ENCODE assay signal across 27 cellular contexts in the genomic region with DNA sequence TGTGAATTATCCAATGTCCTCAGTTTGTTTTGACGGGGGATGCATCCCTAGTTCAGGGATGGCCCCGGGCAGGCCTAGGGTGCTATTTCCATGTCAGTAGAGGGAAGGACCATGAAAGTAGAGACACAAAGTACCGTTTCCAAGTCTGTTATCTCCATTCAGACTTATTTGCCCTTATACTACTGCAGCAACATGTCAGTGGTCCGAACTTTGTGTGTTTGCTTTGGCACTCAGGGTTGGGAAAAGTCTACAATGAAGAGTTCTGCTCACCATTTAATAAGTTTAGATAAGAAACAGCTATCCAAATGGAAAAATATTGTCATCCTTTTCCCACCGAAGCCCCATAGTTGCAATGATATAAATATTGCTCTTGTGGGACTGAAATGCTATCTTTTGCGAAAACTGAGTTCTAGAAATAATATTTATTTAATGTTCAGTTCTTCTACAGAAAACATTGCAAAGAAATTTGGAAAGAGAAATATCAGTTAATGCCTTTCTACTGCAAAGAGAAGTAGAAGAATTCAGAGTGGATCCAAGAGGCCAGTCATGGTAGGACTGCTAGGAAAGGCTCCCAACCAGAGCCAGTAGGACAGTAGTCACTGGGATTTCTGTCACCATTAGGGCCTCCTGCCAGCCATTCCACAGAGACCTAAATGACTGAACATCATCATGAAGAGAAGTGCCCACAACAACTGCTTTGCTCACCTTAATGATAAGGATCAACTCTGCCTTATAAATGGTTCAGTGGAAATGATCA. TPM values are rescaled to one million over a fixed set of nuclear protein-coding genes. Genes with fewer than 3 reads are reported as not detected.
A peak's percentile ranks its signal among the peaks of the same experiment; 100 is the strongest.
DNase-seq lines count a peak whose midpoint lies in the region; ATAC-seq and TF ChIP-seq lines count a peak whose summit lies in the region.
"Had no signal": no experiment of that assay in that cellular context is flagged by ENCODE, and none has a peak within 500 bp of the region (broad histone marks: within the 10 kb centered on the region; RNA-seq: fewer than 3 reads in every experiment).

No MANE protein-coding gene starts in this region.

- no peaks in the 10 kb centered on the region for H3K9me3 Mint-ChIP-seq in chondrocyte (ENCODE audit: low read depth)
- H3K9me3 Mint-ChIP-seq in osteocyte (ENCODE audit: unreplicated experiment), result peaks cover 6% of the 10 kb centered on the region

- peaks cover 54% of the 10 kb centered on the region for H3K4me1 Mint-ChIP-seq in chondrocyte (ENCODE audit: low read depth)
- H3K4me1 Mint-ChIP-seq in osteocyte (ENCODE audit: unreplicated experiment), result peaks cover 52% of the 10 kb centered on the region
- H3K4me1 Mint-ChIP-seq: IgD-negative memory B cell had no signal

- DNase-seq in chondrocyte (ENCODE audit: low spot score) (no peak), left cardiac atrium (no peak), left kidney (ENCODE audit: low read depth, low spot score) (peak; percentile 28), osteocyte (ENCODE audit: extremely low spot score, unreplicated experiment) (no peak), germinal center (ENCODE audit: low spot score) (no peak), hepatic stellate cell (ENCODE audit: low spot score) (no peak), omental fat pad (ENCODE audit: low spot score) (no peak)
- DNase-seq in activated effector memory CD4-positive, alpha-beta T cell treated with anti-CD3 and anti-CD28 coated beads, Interleukin-2, amount 50 U/mL, for 16 hours, result no peak
- DNase-seq: AML-193; CD8-positive, alpha-beta T cell; DMS 273 treated with DMSO at 0.1 percent for 48 hours; DMS79 treated with DMSO at 0.1 percent for 48 hours; GF-D8; HCEC 1CT; NCI-H1048; NCI-H1417; NCI-H1694 treated with DMSO at 0.1 percent for 48 hours; NCI-H2081; NCI-H2227 treated with DMSO at 0.1 percent for 48 hours; NCI-H526 treated with DMSO at 0.1 percent for 48 hours; PC-9; RPMI8226; SHP77 treated with DMSO at 0.1 percent for 48 hours had no signal

- peak overlapping the region; percentile 83 for H3K27ac Mint-ChIP-seq in chondrocyte (ENCODE audit: unreplicated experiment)
- H3K27ac Mint-ChIP-seq in osteocyte (ENCODE audit: unreplicated experiment), result peak overlapping the region; percentile 91
- H3K27ac Mint-ChIP-seq: CD8-positive, alpha-beta T cell; IgD-negative memory B cell had no signal

- peaks cover 3% of the 10 kb centered on the region for H3K36me3 Mint-ChIP-seq in chondrocyte (ENCODE audit: low read depth)
- peaks cover 1% of the 10 kb centered on the region for H3K36me3 Mint-ChIP-seq in osteocyte (ENCODE audit: unreplicated experiment)
- H3K36me3 Mint-ChIP-seq: CD8-positive, alpha-beta T cell; IgD-negative memory B cell had no signal

- ATAC-seq in left cardiac atrium (peak; percentile 60 to 84), omental fat pad (ENCODE audit: low FRiP score) (no peak)
- ATAC-seq: A549; CD8-positive, alpha-beta T cell had no signal

- peak; percentile 18 for TF ChIP-seq CTCF in chondrocyte (IDR thresholded peaks at IDR 0.05)
- TF ChIP-seq CTCF in osteocyte (IDR thresholded peaks at IDR 0.05), result no peak
- no peak for TF ChIP-seq CTCF in omental fat pad (IDR thresholded peaks at IDR 0.05)

- H3K4me3 Mint-ChIP-seq in chondrocyte (ENCODE audit: unreplicated experiment) (no peak overlapping the region), osteocyte (ENCODE audit: unreplicated experiment) (no peak overlapping the region)
- H3K4me3 Mint-ChIP-seq: CD8-positive, alpha-beta T cell; IgD-negative memory B cell had no signal

- intact Hi-C loops in left cardiac atrium (cut with DNase I), result no loop called here

- H3K27me3 Mint-ChIP-seq in chondrocyte (ENCODE audit: low read depth) (no peaks in the 10 kb centered on the region), osteocyte (ENCODE audit: unreplicated experiment) (no peaks in the 10 kb centered on the region)

RNA-seq across cellular contexts. Expression of a gene that starts 11.5 kb away (rescaled TPM):
- total RNA-seq in chondrocyte, result 18.1 to 119 TPM (median 118 TPM) in 3 replicates
- total RNA-seq in left cardiac atrium, result 100 to 1,000 TPM; 102 to 130 TPM
- 25.6 and 30.1 TPM in 2 replicates for total RNA-seq in osteocyte
- total RNA-seq in omental fat pad, result 10 to 100 TPM in 1 of 4 donors, 1 to 10 TPM in 3; 2.5 to 10.7 (median 4.0) TPM
- total RNA-seq: CD8-positive, alpha-beta T cell; H1; NCI-H460; PC-9 had no signal

RNA-seq across cellular contexts. Expression of a gene that starts 21.8 kb away (rescaled TPM):
- total RNA-seq in chondrocyte (not detected in 3 replicates), left cardiac atrium (under 1 TPM; 0.18 to 0.24 TPM), osteocyte (not detected in 2 replicates), omental fat pad (not detected)
- total RNA-seq: CD8-positive, alpha-beta T cell; PC-9 had no signal
